Comparison of ENCODE assay signal across 1 cellular context in the genomic region with DNA sequence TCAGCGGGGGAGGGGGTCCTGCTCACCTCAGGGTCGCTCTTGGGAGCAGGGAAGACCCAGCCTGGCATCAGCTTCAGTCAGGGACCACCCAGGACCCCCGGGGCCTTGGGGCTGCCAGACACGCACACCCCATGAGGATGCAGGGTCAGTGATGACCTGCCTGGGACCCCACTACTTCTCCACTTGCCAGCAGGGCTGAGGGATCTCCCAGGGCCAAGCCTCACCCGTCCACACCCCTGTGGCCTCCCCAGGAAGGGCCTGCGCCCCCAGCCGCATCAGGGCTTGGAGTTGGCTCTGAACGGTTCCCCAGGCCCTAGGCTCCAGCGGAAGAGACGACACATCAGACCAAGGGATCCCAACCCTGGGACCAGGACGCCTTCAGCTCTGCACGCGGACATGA.
TF ChIP-seq lines count a peak whose summit lies in the region.

No MANE protein-coding gene starts in this region.

TF ChIP-seq in IMR-90, 13 proteins besides CTCF, POLR2A, EP300 and RAD21:
- TF ChIP-seq, protein P1, sequence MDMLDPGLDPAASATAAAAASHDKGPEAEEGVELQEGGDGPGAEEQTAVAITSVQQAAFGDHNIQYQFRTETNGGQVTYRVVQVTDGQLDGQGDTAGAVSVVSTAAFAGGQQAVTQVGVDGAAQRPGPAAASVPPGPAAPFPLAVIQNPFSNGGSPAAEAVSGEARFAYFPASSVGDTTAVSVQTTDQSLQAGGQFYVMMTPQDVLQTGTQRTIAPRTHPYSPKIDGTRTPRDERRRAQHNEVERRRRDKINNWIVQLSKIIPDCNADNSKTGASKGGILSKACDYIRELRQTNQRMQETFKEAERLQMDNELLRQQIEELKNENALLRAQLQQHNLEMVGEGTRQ (IDR thresholded peaks at IDR 0.05; ENCODE audit: low read depth, low read length): no peak
- TF ChIP-seq CEBPB (IDR thresholded peaks at IDR 0.05; ENCODE audit: low read depth, low read length) (no peak), CHD1 (IDR thresholded peaks at IDR 0.05; ENCODE audit: low read depth, low read length) (no peak), BHLHE40 (IDR thresholded peaks at IDR 0.05; ENCODE audit: low read depth, low read length) (no peak), FOS (IDR thresholded peaks at IDR 0.05; ENCODE audit: low read depth, low read length) (no peak), NFE2L2 (IDR thresholded peaks at IDR 0.05; ENCODE audit: low read depth, low read length) (no peak), RCOR1 (IDR thresholded peaks at IDR 0.05; ENCODE audit: insufficient replicate concordance, low read length) (no peak), MAFK (IDR thresholded peaks at IDR 0.05; ENCODE audit: low read depth, low read length) (no peak), MAZ (IDR thresholded peaks at IDR 0.05; ENCODE audit: borderline replicate concordance, low read depth, low read length) (no peak), MXI1 (IDR thresholded peaks at IDR 0.05; ENCODE audit: borderline replicate concordance, low read depth, low read length) (no peak), RFX5 (IDR thresholded peaks at IDR 0.05; ENCODE audit: low read depth, low read length) (no peak)
- TF ChIP-seq, protein P2, sequence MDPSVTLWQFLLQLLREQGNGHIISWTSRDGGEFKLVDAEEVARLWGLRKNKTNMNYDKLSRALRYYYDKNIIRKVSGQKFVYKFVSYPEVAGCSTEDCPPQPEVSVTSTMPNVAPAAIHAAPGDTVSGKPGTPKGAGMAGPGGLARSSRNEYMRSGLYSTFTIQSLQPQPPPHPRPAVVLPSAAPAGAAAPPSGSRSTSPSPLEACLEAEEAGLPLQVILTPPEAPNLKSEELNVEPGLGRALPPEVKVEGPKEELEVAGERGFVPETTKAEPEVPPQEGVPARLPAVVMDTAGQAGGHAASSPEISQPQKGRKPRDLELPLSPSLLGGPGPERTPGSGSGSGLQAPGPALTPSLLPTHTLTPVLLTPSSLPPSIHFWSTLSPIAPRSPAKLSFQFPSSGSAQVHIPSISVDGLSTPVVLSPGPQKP (IDR thresholded peaks at IDR 0.05; ENCODE audit: borderline replicate concordance, low read depth, low read length): no peak
TF ChIP-seq in IMR-90: peak in this region for 0.
